ENCODE assay signal across 8 cellular contexts in genomic region chr2:43127208-43127940, GRCh38.
DNase-seq lines count a peak whose midpoint lies in the region; ATAC-seq and TF ChIP-seq lines count a peak whose summit lies in the region.

No MANE protein-coding gene starts in this region.

- WGBS in thymus: 90% methylated on average over 24 of the region's 24 CpGs

- no peaks in the 10 kb centered on the region for H3K27me3 ChIP-seq in thymus (ENCODE audit: control insufficient read depth, insufficient read depth)

- no peak overlapping the region for H3K4me3 ChIP-seq in GM12865 (ENCODE audit: low read depth, low read length)
- no peak overlapping the region for H3K4me3 ChIP-seq in epithelial cell of esophagus (ENCODE audit: low read length)
- no peak overlapping the region for H3K4me3 ChIP-seq in thymus (ENCODE audit: low read length)

- H3K27ac Mint-ChIP-seq in neural crest cell (ENCODE audit: unreplicated experiment): peak overlapping the region; percentile 50

- TF ChIP-seq CTCF in GM12865 (IDR thresholded peaks at IDR 0.05; ENCODE audit: insufficient read depth, low read depth, low read length, missing control alignments) (peak; percentile 83), epithelial cell of esophagus (IDR thresholded peaks at IDR 0.05; ENCODE audit: insufficient read depth, low read depth, low read length, missing control alignments) (peak; percentile 35), neural crest cell (conservative IDR thresholded peaks at IDR 0.05) (peak; percentile 59)

- no peaks in the 10 kb centered on the region for H3K27me3 Mint-ChIP-seq in neural crest cell (ENCODE audit: low read depth)

- ATAC-seq in HG02642 (IDR thresholded peaks at IDR 0.05; ENCODE audit: poor library complexity, unreplicated experiment): no peak

- H3K4me1 ChIP-seq in thymus (ENCODE audit: control insufficient read depth, insufficient read depth, low read length): peaks cover 83% of the 10 kb centered on the region

- H3K9me3 ChIP-seq in thymus (ENCODE audit: control insufficient read depth): no peaks in the 10 kb centered on the region

- DNase-seq in GM12865 (ENCODE audit: low read depth): peak; percentile 84
- DNase-seq in NCI-H460 (ENCODE audit: extremely low read depth, low read depth): peak; percentile 16
- DNase-seq in activated CD8-positive, alpha-beta memory T cell treated with anti-CD3 and anti-CD28 coated beads for 24 hours: peak; percentile 98
- DNase-seq in epithelial cell of esophagus (ENCODE audit: low read depth): peak; percentile 27
- DNase-seq in neural crest cell (ENCODE audit: low read depth, low spot score): peak; percentile 44
- DNase-seq in T1000 (lab: John Stamatoyannopoulos, UW): no peak

- peak overlapping the region; percentile 69 for H3K27ac ChIP-seq in thymus (ENCODE audit: low read depth)

- H3K9me3 Mint-ChIP-seq in neural crest cell: no peaks in the 10 kb centered on the region

- H3K4me1 Mint-ChIP-seq in neural crest cell: peaks cover 49% of the 10 kb centered on the region

- H3K36me3 ChIP-seq in thymus (ENCODE audit: control insufficient read depth, insufficient read depth): no peaks in the 10 kb centered on the region

- H3K36me3 Mint-ChIP-seq in neural crest cell (ENCODE audit: low read depth): no peaks in the 10 kb centered on the region

- H3K4me3 Mint-ChIP-seq in neural crest cell: no peak overlapping the region
